ENCODE assay signal across 8 cellular contexts in genomic region chr14:31208546-31209424, GRCh38. TPM values are rescaled to one million over a fixed set of nuclear protein-coding genes. Genes with fewer than 3 reads are reported as not detected.
DNase-seq lines count a peak whose midpoint lies in the region; ATAC-seq and TF ChIP-seq lines count a peak whose summit lies in the region.

No MANE protein-coding gene starts in this region.

- H3K9me3 Mint-ChIP-seq in activated CD8-positive, alpha-beta T cell treated with anti-CD3 and anti-CD28 coated beads for 36 hours, result no peaks in the 10 kb centered on the region

- TF ChIP-seq CTCF in activated CD8-positive, alpha-beta T cell treated with anti-CD3 and anti-CD28 coated beads for 36 hours (IDR thresholded peaks at IDR 0.05), result no peak
- TF ChIP-seq CTCF in fibroblast of pulmonary artery (IDR thresholded peaks at IDR 0.05; ENCODE audit: low read length, missing control alignments), result no peak

- POLR2A ChIA-PET in activated CD8-positive, alpha-beta T cell treated with anti-CD3 and anti-CD28 coated beads for 36 hours (lab: Charles Lee), result interaction anchor here (0.7 to 3.9 kb wide), 12 partner anchors 10 to 248 kb away, joined by 3 to 36 read pairs (median 4); partner anchors contain the start of genes AP4S1, DTD2 and STRN3

- CTCF ChIA-PET in activated CD8-positive, alpha-beta T cell treated with anti-CD3 and anti-CD28 coated beads for 36 hours (lab: Charles Lee), result interaction anchor here (0.6 to 3.3 kb wide), 10 partner anchors 9 to 726 kb away, joined by 3 to 12 read pairs (median 5); no protein-coding TSS in a partner anchor

- no peak for ATAC-seq in activated CD8-positive, alpha-beta T cell treated with anti-CD3 and anti-CD28 coated beads for 36 hours
- ATAC-seq in HG03108 (IDR thresholded peaks at IDR 0.05; ENCODE audit: unreplicated experiment) (no peak), GM18867 (IDR thresholded peaks at IDR 0.05; ENCODE audit: unreplicated experiment) (no peak)

- H3K36me3 Mint-ChIP-seq in activated CD8-positive, alpha-beta T cell treated with anti-CD3 and anti-CD28 coated beads for 36 hours (ENCODE audit: low read depth), result peaks cover 14% of the 10 kb centered on the region

- H3K4me3 Mint-ChIP-seq in activated CD8-positive, alpha-beta T cell treated with anti-CD3 and anti-CD28 coated beads for 36 hours, result peak overlapping the region; percentile 95

- H3K4me3 ChIP-seq in fibroblast of pulmonary artery (replicated peaks; ENCODE audit: low read depth, low read length) (peak overlapping the region; percentile 59), skeletal muscle satellite cell (ENCODE audit: low read length) (peak overlapping the region; percentile 91)

- peak overlapping the region; percentile 95 for H3K4me2 ChIP-seq in skeletal muscle satellite cell (ENCODE audit: low read length)

- H3K27me3 Mint-ChIP-seq in activated CD8-positive, alpha-beta T cell treated with anti-CD3 and anti-CD28 coated beads for 36 hours, result no peaks in the 10 kb centered on the region

- intact Hi-C loops in activated CD8-positive, alpha-beta T cell treated with anti-CD3 and anti-CD28 coated beads for 36 hours (cut with micrococcal nuclease), result loop anchor here (10.0 kb wide), 1 partner anchor 146 kb away; no protein-coding TSS in a partner anchor

- no peaks in the 10 kb centered on the region for H3K27me3 ChIP-seq in skeletal muscle satellite cell (ENCODE audit: control insufficient read depth, insufficient read depth, low read length)

- peak overlapping the region; percentile 99 for H3K9ac ChIP-seq in skeletal muscle satellite cell (ENCODE audit: low read depth, low read length)

- peak; percentile 37 for DNase-seq in NCI-H345 (lab: John Stamatoyannopoulos, UW)
- DNase-seq in NCI-H345 treated with DMSO at 0.1 percent for 48 hours (lab: John Stamatoyannopoulos, UW; ENCODE audit: unreplicated experiment), result no peak
- DNase-seq in activated CD8-positive, alpha-beta T cell treated with anti-CD3 and anti-CD28 coated beads for 36 hours, result peak; percentile 67
- DNase-seq in fibroblast of pulmonary artery (ENCODE audit: low read depth), result no peak
- no peak for DNase-seq in hepatic stellate cell (ENCODE audit: low spot score)

- peak overlapping the region; percentile 100 for H3K27ac Mint-ChIP-seq in activated CD8-positive, alpha-beta T cell treated with anti-CD3 and anti-CD28 coated beads for 36 hours

- peaks cover 13% of the 10 kb centered on the region for H3K4me1 ChIP-seq in skeletal muscle satellite cell (ENCODE audit: control insufficient read depth, insufficient read depth, low read length)

- H3K9me3 ChIP-seq in skeletal muscle satellite cell (replicated peaks; ENCODE audit: low read length), result no peaks in the 10 kb centered on the region

- H3K36me3 ChIP-seq in skeletal muscle satellite cell (ENCODE audit: insufficient read depth, low read length), result no peaks in the 10 kb centered on the region

- peaks cover 35% of the 10 kb centered on the region for H3K4me1 Mint-ChIP-seq in activated CD8-positive, alpha-beta T cell treated with anti-CD3 and anti-CD28 coated beads for 36 hours (ENCODE audit: low read depth)

RNA-seq across cellular contexts. Expression of gene HECTD1, which starts 1.2 kb away (rescaled TPM):
- total RNA-seq in activated CD8-positive, alpha-beta T cell treated with anti-CD3 and anti-CD28 coated beads for 36 hours, result 10 to 100 TPM; 78.9 to 82.2 TPM
- 122 and 153 TPM in 2 replicates for total RNA-seq in skeletal muscle satellite cell (2012; rRNA removed)

Comparison
In these comparisons a context has a peak if more than half of its experiments do, and no peak if none do; other contexts are left out.
1. DNase-seq: peak in NCI-H345 (single experiment) and activated CD8-positive, alpha-beta T cell treated with anti-CD3 and anti-CD28 coated beads for 36 hours (single experiment); none in NCI-H345 treated with DMSO at 0.1 percent for 48 hours (single experiment), fibroblast of pulmonary artery (single experiment) and hepatic stellate cell (single experiment).